8 cellular contexts compared by ENCODE assay signal in genomic region chr2:97748397-97748796, GRCh38. TPM values are rescaled to one million over a fixed set of nuclear protein-coding genes. Genes with fewer than 3 reads are reported as not detected.
DNase-seq lines count a peak whose midpoint lies in the region; ATAC-seq and TF ChIP-seq lines count a peak whose summit lies in the region.

No MANE protein-coding gene starts in this region.

- no peak overlapping the region for H3K4me3 Mint-ChIP-seq in stimulated activated effector memory CD8-positive, alpha-beta T cell treated with anti-CD3 and anti-CD28 coated beads, Interleukin-12 subunit alpha, Interleukin-12 subunit beta, amount 100 ng/mL, for 72 hours

- H3K36me3 Mint-ChIP-seq in stimulated activated effector memory CD8-positive, alpha-beta T cell treated with anti-CD3 and anti-CD28 coated beads, Interleukin-12 subunit alpha, Interleukin-12 subunit beta, amount 100 ng/mL, for 72 hours = peaks cover 23% of the 10 kb centered on the region

- intact Hi-C loops in left colon (cut with DNase I, micrococcal nuclease) = no loop called here

- peaks cover 47% of the 10 kb centered on the region for H3K4me1 Mint-ChIP-seq in stimulated activated effector memory CD8-positive, alpha-beta T cell treated with anti-CD3 and anti-CD28 coated beads, Interleukin-12 subunit alpha, Interleukin-12 subunit beta, amount 100 ng/mL, for 72 hours

- no peaks in the 10 kb centered on the region for H3K9me3 Mint-ChIP-seq in stimulated activated effector memory CD8-positive, alpha-beta T cell treated with anti-CD3 and anti-CD28 coated beads, Interleukin-12 subunit alpha, Interleukin-12 subunit beta, amount 100 ng/mL, for 72 hours

- peak; percentile 25 for TF ChIP-seq CTCF in AG09309 (IDR thresholded peaks at IDR 0.05; ENCODE audit: control insufficient read depth, insufficient read depth, low read depth, low read length, missing control alignments)

- no peak overlapping the region for H3K27ac Mint-ChIP-seq in stimulated activated effector memory CD8-positive, alpha-beta T cell treated with anti-CD3 and anti-CD28 coated beads, Interleukin-12 subunit alpha, Interleukin-12 subunit beta, amount 100 ng/mL, for 72 hours

- peak; percentile 70 for ATAC-seq in GM21360 (IDR thresholded peaks at IDR 0.05; ENCODE audit: unreplicated experiment)
- ATAC-seq in left colon = peak; percentile 21
- ATAC-seq in stimulated activated effector memory CD8-positive, alpha-beta T cell treated with anti-CD3 and anti-CD28 coated beads, Interleukin-12 subunit alpha, Interleukin-12 subunit beta, amount 100 ng/mL, for 72 hours = peak; percentile 63
- no peak for ATAC-seq in GM18502 (IDR thresholded peaks at IDR 0.05; ENCODE audit: poor library complexity, unreplicated experiment)
- ATAC-seq in HG02588 (IDR thresholded peaks at IDR 0.05; ENCODE audit: unreplicated experiment) = no peak

- H3K4me3 ChIP-seq in AG09309 (ENCODE audit: control insufficient read depth, low read depth, low read length) = no peak overlapping the region

- DNase-seq in AG09309 (ENCODE audit: low read depth) (no peak), RPMI7951 (ENCODE audit: low read depth) (peak; percentile 65), left colon (peak in 1 of 2 donors; percentile 48)
- peak; percentile 86 for DNase-seq in activated effector memory CD4-positive, alpha-beta T cell treated with anti-CD3 and anti-CD28 coated beads, Interleukin-2, amount 50 U/mL, for 16 hours
- peak; percentile 47 to 80 for DNase-seq in stimulated activated effector memory CD8-positive, alpha-beta T cell treated with anti-CD3 and anti-CD28 coated beads, Interleukin-12 subunit alpha, Interleukin-12 subunit beta, amount 100 ng/mL, for 72 hours (ENCODE audit: low spot score in 2 of 2)

RNA-seq across cellular contexts. Expression of gene ZAP70, which starts 35.0 kb away (rescaled TPM):
- 2.0 and 2.1 TPM in 2 replicates for total RNA-seq in RPMI7951 (2014; rRNA removed; shearing (Covaris generic))
- total RNA-seq in left colon = 1 to 10 TPM; 2.8 to 2.9 TPM

Comparison
In these comparisons a context has a peak if more than half of its experiments do, and no peak if none do; other contexts are left out.
1. ATAC-seq: peak in GM21360 (single experiment), left colon (single experiment) and stimulated activated effector memory CD8-positive, alpha-beta T cell treated with anti-CD3 and anti-CD28 coated beads, Interleukin-12 subunit alpha, Interleukin-12 subunit beta, amount 100 ng/mL, for 72 hours (single experiment); none in GM18502 (single experiment) and HG02588 (single experiment).